ENCODE assay signal across 9 cellular contexts in genomic region chr2:18473241-18473841, GRCh38.
DNase-seq lines count a peak whose midpoint lies in the region; ATAC-seq, FAIRE-seq and TF ChIP-seq lines count a peak whose summit lies in the region.
"Had no signal": no experiment of that assay in that cellular context is flagged by ENCODE, and none has a peak within 500 bp of the region (broad histone marks: within the 10 kb centered on the region; RNA-seq: fewer than 3 reads in every experiment).

No MANE protein-coding gene starts in this region.

- H3K27me3 ChIP-seq in pancreas, result no peaks in the 10 kb centered on the region

- H3K36me3 ChIP-seq in pancreas, result no peaks in the 10 kb centered on the region

- TF ChIP-seq CTCF in RWPE1 (conservative IDR thresholded peaks at IDR 0.05; ENCODE audit: low read depth), result no peak
- no peak for TF ChIP-seq CTCF in pancreas (IDR thresholded peaks at IDR 0.05)

- no peak overlapping the region for H3K27ac ChIP-seq in RWPE1
- H3K27ac ChIP-seq in pancreas, result no peak overlapping the region

- intact Hi-C loops in pancreas (cut with DNase I), result no loop called here

- POLR2A ChIA-PET in RWPE1 (lab: Yijun Ruan, JAX; ENCODE audit: low non-redundant PET), result no interaction called here

- H3K9me3 ChIP-seq in pancreas, result no peaks in the 10 kb centered on the region

- DNase-seq in Ammon's horn (ENCODE audit: low spot score) (peak; percentile 32), RWPE1 (ENCODE audit: low spot score) (peak; percentile 4), fibroblast of peridontal ligament (ENCODE audit: extremely low read depth) (peak; percentile 81), pancreas (peak in 1 of 6 donors; percentile 16), DMS53 (lab: John Stamatoyannopoulos, UW) (no peak), DMS153 (lab: John Stamatoyannopoulos, UW) (no peak)

- no peaks in the 10 kb centered on the region for H3K4me1 ChIP-seq in pancreas

- ATAC-seq in pancreas (peak in 3 of 4 donors; percentile 53 to 80 (median 60)), HG03342 (IDR thresholded peaks at IDR 0.05; ENCODE audit: unreplicated experiment) (no peak), GM18520 (IDR thresholded peaks at IDR 0.05; ENCODE audit: unreplicated experiment) (no peak)

- WGBS in pancreas, 2 donors, result 26 to 33% methylated on average over 6 of the region's 6 CpGs

- FAIRE-seq in pancreas (lab: Jason Lieb, UNC), result no peak
- FAIRE-seq: islet of Langerhans had no signal

- CTCF ChIA-PET in RWPE1 (lab: Yijun Ruan, JAX), result no interaction called here

- no peak overlapping the region for H3K4me3 ChIP-seq in pancreas

Comparison
In these comparisons a context has a peak if more than half of its experiments do, and no peak if none do; other contexts are left out.
1. DNase-seq: peak in Ammon's horn (single experiment), RWPE1 (single experiment) and fibroblast of peridontal ligament (single experiment); none in DMS53 (single experiment) and DMS153 (single experiment).
2. ATAC-seq: peak in pancreas (3 of 4); none in HG03342 (single experiment) and GM18520 (single experiment).